ENCODE assay signal across 8 cellular contexts in the genomic region with DNA sequence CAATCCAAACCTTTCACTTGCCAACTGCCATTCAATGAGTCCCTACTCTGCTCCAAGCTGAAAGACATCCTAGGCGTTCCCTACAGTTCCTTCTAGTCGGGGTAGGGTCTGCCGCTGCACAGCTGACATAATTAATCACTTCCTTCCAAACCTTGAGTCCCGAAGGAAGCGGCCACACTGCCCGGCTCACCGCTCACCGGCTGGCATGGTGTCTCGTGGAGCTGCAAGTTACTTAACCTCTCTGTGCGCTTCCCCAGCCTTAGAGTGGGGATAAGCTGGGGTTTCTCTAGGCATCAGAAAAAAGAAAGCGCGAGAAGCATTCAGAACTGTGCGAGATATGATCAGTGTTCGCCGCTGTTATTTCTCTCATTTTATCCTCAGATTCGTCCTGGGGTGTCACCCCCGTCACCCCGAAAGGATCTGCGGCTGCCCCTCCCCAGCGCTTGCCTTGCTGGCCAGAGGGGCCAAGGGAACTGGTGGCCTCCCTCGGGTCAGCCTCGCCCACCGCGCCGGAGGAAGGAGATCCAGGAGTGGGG. TPM values are rescaled to one million over a fixed set of nuclear protein-coding genes. Genes with fewer than 3 reads are reported as not detected.
DNase-seq lines count a peak whose midpoint lies in the region; ATAC-seq and TF ChIP-seq lines count a peak whose summit lies in the region.

No MANE protein-coding gene starts in this region.

- H3K9me3 ChIP-seq in SK-N-SH (no peaks in the 10 kb centered on the region), lower lobe of right lung (no peaks in the 10 kb centered on the region)

- H3K9me2 ChIP-seq in SK-N-SH = no peaks in the 10 kb centered on the region

- no peaks in the 10 kb centered on the region for H4K20me1 ChIP-seq in SK-N-SH (ENCODE audit: insufficient read depth)

- H3K79me2 ChIP-seq in SK-N-SH (ENCODE audit: insufficient read depth) = peaks cover 47% of the 10 kb centered on the region

- no peak for TF ChIP-seq EP300 in SK-N-SH (IDR thresholded peaks at IDR 0.05; ENCODE audit: borderline replicate concordance in 1 of 2, low read depth in 1 of 2, low read length in 1 of 2)

- no peaks in the 10 kb centered on the region for H3F3A ChIP-seq in SK-N-SH (replicated peaks; ENCODE audit: insufficient read depth)

- peak overlapping the region; percentile 97 for H3K9ac ChIP-seq in SK-N-SH

- H3K4me3 ChIP-seq in SK-N-SH (ENCODE audit: low read depth in 2 of 2, low read length in 1 of 2) = peak overlapping the region; percentile 95 to 98
- H3K4me3 ChIP-seq in lower lobe of right lung = peak overlapping the region; percentile 84

- intact Hi-C loops in lower lobe of right lung (cut with DNase I) = no loop called here

- H3K4me2 ChIP-seq in SK-N-SH = peak overlapping the region; percentile 97

- TF ChIP-seq RAD21 in SK-N-SH (IDR thresholded peaks at IDR 0.05; ENCODE audit: low read length) = no peak

- peak; percentile 38 for ATAC-seq in GM18511 (IDR thresholded peaks at IDR 0.05; ENCODE audit: unreplicated experiment)
- peak; percentile 28 for ATAC-seq in HG03025 (IDR thresholded peaks at IDR 0.05; ENCODE audit: low FRiP score, unreplicated experiment)
- peak; percentile 42 to 54 for ATAC-seq in lower lobe of right lung
- ATAC-seq in GM19324 (IDR thresholded peaks at IDR 0.05; ENCODE audit: low FRiP score, unreplicated experiment) = no peak

- TF ChIP-seq CTCF in SK-N-SH (IDR thresholded peaks at IDR 0.05) = no peak
- no peak for TF ChIP-seq CTCF in lower lobe of right lung (IDR thresholded peaks at IDR 0.05)

- 1% methylated on average over 19 of the region's 25 CpGs for WGBS in SK-N-SH (ENCODE audit: low lambda C conversion rate)

- H3K36me3 ChIP-seq in SK-N-SH (replicated peaks in 1 of 2; ENCODE audit: control insufficient read depth in 1 of 2, insufficient read depth in 2 of 2, low read length in 1 of 2) (peaks cover 4 to 5% of the 10 kb centered on the region in 2 experiments), lower lobe of right lung (peaks cover 4% of the 10 kb centered on the region)

- peak overlapping the region; percentile 41 to 60; a peak in 2 of 4 replicates for H3K27ac ChIP-seq in SK-N-SH (ENCODE audit: low read depth in 2 of 2, low read length in 1 of 2)
- peak overlapping the region; percentile 85 for H3K27ac ChIP-seq in lower lobe of right lung
- H3K27ac ChIP-seq in substantia nigra (ENCODE audit: low read depth, low read length, poor library complexity, severe bottlenecking) = peak overlapping the region; percentile 74

- POLR2A ChIA-PET in SK-N-SH (lab: Yijun Ruan, JAX) = interaction anchor here (0.6 to 1.7 kb wide), 6 partner anchors 34 to 141 kb away, joined by 3 to 7 read pairs (median 4); a partner anchor contains a TSS

- H2AFZ ChIP-seq in SK-N-SH (ENCODE audit: low read depth) = peak overlapping the region; percentile 84

- DNase-seq in AG08395 (ENCODE audit: low spot score) (peak; percentile 45), SK-N-SH (peak; percentile 66), dermis blood vessel endothelial cell (peak; percentile 68), lower lobe of right lung (no peak), substantia nigra (lab: John Stamatoyannopoulos, UW) (peak in 2 of 49 donors; percentile 14 to 40)

- peaks cover 8 to 14% of the 10 kb centered on the region in 2 experiments; a peak in 2 of 4 replicates for H3K4me1 ChIP-seq in SK-N-SH (ENCODE audit: control insufficient read depth in 1 of 2, insufficient read depth in 2 of 2, low read depth in 1 of 2, low read length in 1 of 2)
- peaks cover 16% of the 10 kb centered on the region for H3K4me1 ChIP-seq in lower lobe of right lung

- no peaks in the 10 kb centered on the region for H3K27me3 ChIP-seq in SK-N-SH (ENCODE audit: insufficient read depth)
- no peaks in the 10 kb centered on the region for H3K27me3 ChIP-seq in lower lobe of right lung (ENCODE audit: low read depth)

- CTCF ChIA-PET in SK-N-SH (lab: Yijun Ruan, JAX) = interaction anchor here (0.9 to 1.8 kb wide), 2 partner anchors 12 to 16 kb away, joined by 4 to 5 read pairs; no protein-coding TSS in a partner anchor

TF ChIP-seq in SK-N-SH, 30 proteins besides CTCF, POLR2A, EP300 and RAD21:
- peak; percentile 29; the same call in 1 of the 2 replicates for TF ChIP-seq MXI1 (IDR thresholded peaks at IDR 0.05; ENCODE audit: low read depth, low read length)
- TF ChIP-seq NFIC (IDR thresholded peaks at IDR 0.05; ENCODE audit: borderline replicate concordance) = no peak
- no peak for TF ChIP-seq RCOR1 (IDR thresholded peaks at IDR 0.05; ENCODE audit: low read length)
TF ChIP-seq in SK-N-SH: peak in this region for 1.

RNA-seq across cellular contexts. Expression of a gene that starts 0.7 kb away (rescaled TPM):
- 41.5 and 46.4 TPM in 2 replicates for polyA plus RNA-seq in SK-N-SH (2012; rRNA removed)
- polyA plus RNA-seq in SK-N-SH (2012; cell fraction: cytosol; rRNA removed) = 26.7 and 27.9 TPM in 2 replicates
- 157 and 221 TPM in 2 replicates for polyA plus RNA-seq in SK-N-SH (2012; cell fraction: nucleus; rRNA removed)
- 25.4 and 34.0 TPM in 2 replicates for total RNA-seq in dermis blood vessel endothelial cell
- total RNA-seq in lower lobe of right lung = 73.5 TPM

RNA-seq across cellular contexts. Expression of a gene that starts 34.6 kb away (rescaled TPM):
- polyA plus RNA-seq in SK-N-SH (2012; rRNA removed) = 4.7 and 6.2 TPM in 2 replicates
- polyA plus RNA-seq in SK-N-SH (2012; cell fraction: cytosol; rRNA removed) = 5.0 and 5.3 TPM in 2 replicates
- 9.7 and 10.1 TPM in 2 replicates for polyA plus RNA-seq in SK-N-SH (2012; cell fraction: nucleus; rRNA removed)
- total RNA-seq in dermis blood vessel endothelial cell (25.4 and 28.2 TPM in 2 replicates), lower lobe of right lung (29.7 TPM)
